20 cellular contexts compared by ENCODE assay signal in the genomic region with DNA sequence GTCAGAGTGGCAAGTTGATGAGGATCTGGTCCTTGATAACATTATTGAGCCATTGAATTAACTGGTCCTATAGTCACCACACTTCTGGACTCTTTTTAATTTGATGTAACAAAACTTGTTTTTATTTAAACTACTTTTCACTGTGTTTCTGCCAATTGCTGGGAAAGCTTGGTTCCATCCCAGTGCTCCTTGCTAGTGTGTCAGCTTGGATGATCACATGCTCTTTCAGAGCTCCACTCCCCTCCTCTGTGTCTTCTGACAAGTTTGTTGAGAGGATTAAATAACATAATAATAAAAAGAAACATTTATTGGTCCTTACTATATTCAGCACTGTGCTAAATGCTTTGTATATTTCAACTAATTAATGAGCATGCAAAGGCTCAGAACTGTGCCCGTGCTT.
"Had no signal": no experiment of that assay in that cellular context is flagged by ENCODE, and none has a peak within 500 bp of the region (broad histone marks: within the 10 kb centered on the region; RNA-seq: fewer than 3 reads in every experiment).

No MANE protein-coding gene starts in this region.

- H3K9me3 ChIP-seq: left lung, testis, upper lobe of right lung had no signal

- H3K36me3 ChIP-seq: left lung, upper lobe of right lung had no signal

- H3K79me2 ChIP-seq: hepatocyte had no signal

- H3K27ac ChIP-seq: epithelial cell of prostate, foreskin keratinocyte, hepatocyte, left lung, testis, upper lobe of right lung had no signal

- H3K4me3 ChIP-seq: hepatocyte, left lung, testis, upper lobe of right lung had no signal

- H3K27me3 ChIP-seq: foreskin keratinocyte, hepatocyte, left lung, testis, upper lobe of right lung had no signal

- H2AFZ ChIP-seq: hepatocyte had no signal

- H3K36me3 Mint-ChIP-seq: brain; stimulated activated memory B cell treated with anti-CD40 and anti-IgM and Interleukin-4, amounts not matched to agents 10 μg/mL and 1 μg/mL and 100 μg/mL, for 72 hours had no signal

- H3K27me3 Mint-ChIP-seq: activated naive CD8-positive, alpha-beta T cell treated with anti-CD3 and anti-CD28 coated beads, Interleukin-2, amount 10 ng/mL, durations not matched to agents 7 days and 5 days; progenitor cell of endocrine pancreas had no signal

- H3K4me1 Mint-ChIP-seq: stimulated activated memory B cell treated with anti-CD40 and anti-IgM and Interleukin-4, amounts not matched to agents 10 μg/mL and 1 μg/mL and 100 μg/mL, for 72 hours had no signal

- H3K4me2 ChIP-seq: hepatocyte had no signal

- ATAC-seq: foreskin keratinocyte; left lung; right cardiac atrium; stimulated activated memory B cell treated with anti-CD40 and anti-IgM and Interleukin-4, amounts not matched to agents 10 μg/mL and 1 μg/mL and 100 μg/mL, for 72 hours had no signal

- H3K27ac Mint-ChIP-seq: activated CD4-positive, alpha-beta T cell treated with anti-CD3 and anti-CD28 coated beads, Interleukin-2, amount 10 ng/mL, durations not matched to agents 24 days and 14 days; activated naive CD8-positive, alpha-beta T cell treated with anti-CD3 and anti-CD28 coated beads, Interleukin-2, amount 10 ng/mL, durations not matched to agents 7 days and 5 days; mesothelial cell of epicardium; progenitor cell of endocrine pancreas; stimulated activated memory B cell treated with anti-CD40 and anti-IgM and Interleukin-4, amounts not matched to agents 10 μg/mL and 1 μg/mL and 100 μg/mL, for 72 hours had no signal

- H3K4me3 Mint-ChIP-seq: activated CD4-positive, alpha-beta T cell treated with anti-CD3 and anti-CD28 coated beads, Interleukin-2, amount 10 ng/mL, durations not matched to agents 24 days and 14 days; activated naive CD8-positive, alpha-beta T cell treated with anti-CD3 and anti-CD28 coated beads, Interleukin-2, amount 10 ng/mL, durations not matched to agents 7 days and 5 days; activated T-cell treated with anti-CD3 and anti-CD28 coated beads, Interleukin-2, amount 50 U/mL, for 4 hours; mesothelial cell of epicardium; stimulated activated memory B cell treated with anti-CD40 and anti-IgM and Interleukin-4, amounts not matched to agents 10 μg/mL and 1 μg/mL and 100 μg/mL, for 72 hours had no signal

- DNase-seq: activated CD8-positive, alpha-beta memory T cell treated with anti-CD3 and anti-CD28 coated beads, Interleukin-2, amount 50 U/mL, for 4 hours; activated gamma-delta T cell; activated naive CD8-positive, alpha-beta T cell treated with anti-CD3 and anti-CD28 coated beads, Interleukin-2, amount 10 ng/mL, durations not matched to agents 7 days and 5 days; activated T-cell treated with anti-CD3 and anti-CD28 coated beads, Interleukin-2, amount 50 U/mL, for 4 hours; caudate nucleus; foreskin keratinocyte; left lung; right cardiac atrium; stimulated activated CD4-positive, alpha-beta T cell treated with anti-CD3 and anti-CD28 coated beads, Interleukin-15, amount 100 ng/mL, for 24 hours; T-helper 1 cell; T1000; testis; upper lobe of right lung had no signal

- H3K4me1 ChIP-seq: foreskin keratinocyte, left lung, upper lobe of right lung had no signal
